ENCODE assay signal across 11 cellular contexts in genomic region chr5:159469496-159470370, GRCh38.
DNase-seq lines count a peak whose midpoint lies in the region; ATAC-seq and TF ChIP-seq lines count a peak whose summit lies in the region.
"Had no signal": no experiment of that assay in that cellular context is flagged by ENCODE, and none has a peak within 500 bp of the region (broad histone marks: within the 10 kb centered on the region; RNA-seq: fewer than 3 reads in every experiment).

No MANE protein-coding gene starts in this region.

- TF ChIP-seq CTCF in upper lobe of left lung (IDR thresholded peaks at IDR 0.05) (no peak), CD14-positive monocyte (IDR thresholded peaks at IDR 0.05) (no peak)

- peak overlapping the region in 1 of 2 donors; percentile 51 for H3K4me3 Mint-ChIP-seq in CD14-positive monocyte

- no peaks in the 10 kb centered on the region for H3K36me3 ChIP-seq in upper lobe of left lung
- H3K36me3 ChIP-seq: gastroesophageal sphincter, SJSA1 had no signal

- DNase-seq in activated gamma-delta T cell treated with Interleukin-2 at 50 U/mL for 16 hours = peak; percentile 39
- no peak for DNase-seq in activated gamma-delta T cell (lab: John Stamatoyannopoulos, UW)
- DNase-seq in activated gamma-delta T cell treated with anti-CD3 and anti-CD28 coated beads, Interleukin-2, amount 50 U/mL, for 16 hours (ENCODE audit: low read depth) = peak; percentile 24
- peak in 1 of 2 donors; percentile 26 for DNase-seq in upper lobe of left lung
- no peak for DNase-seq in CD14-positive monocyte (ENCODE audit: low spot score)
- no peak for DNase-seq in stimulated activated CD8-positive, alpha-beta memory T cell treated with anti-CD3 and anti-CD28 coated beads, Interleukin-4, amount 100 ng/mL, for 48 hours
- no peak for DNase-seq in OCI-M2 (lab: John Stamatoyannopoulos, UW; ENCODE audit: unreplicated experiment)
- DNase-seq: Kasumi-1 had no signal

- no peak overlapping the region for H3K27ac ChIP-seq in upper lobe of left lung
- H3K27ac ChIP-seq: gastroesophageal sphincter, SJSA1 had no signal

- peaks cover 0 to 4% (median 0%) of the 10 kb centered on the region in 4 donors for H3K9me3 ChIP-seq in upper lobe of left lung

- no peaks in the 10 kb centered on the region for H3K36me3 Mint-ChIP-seq in CD14-positive monocyte

- TF ChIP-seq EP300 in upper lobe of left lung (IDR thresholded peaks at IDR 0.05) = no peak

- H3K4me3 ChIP-seq in upper lobe of left lung = no peak overlapping the region
- H3K4me3 ChIP-seq: gastroesophageal sphincter, SJSA1 had no signal

- peaks cover 10 to 38% (median 26%) of the 10 kb centered on the region in 3 donors for H3K27me3 Mint-ChIP-seq in CD14-positive monocyte (ENCODE audit: low read depth in 3 of 3)

- no peak for TF ChIP-seq POLR2A in upper lobe of left lung (IDR thresholded peaks at IDR 0.05)

- ATAC-seq in HG03064 (IDR thresholded peaks at IDR 0.05; ENCODE audit: low read depth, unreplicated experiment) (peak; percentile 88), upper lobe of left lung (ENCODE audit: low FRiP score in 2 of 2) (peak; percentile 46 to 70)
- ATAC-seq: gastroesophageal sphincter had no signal

- peaks cover 0 to 4% (median 0%) of the 10 kb centered on the region in 4 donors for H3K4me1 ChIP-seq in upper lobe of left lung
- H3K4me1 ChIP-seq: gastroesophageal sphincter had no signal

- H3K27me3 ChIP-seq in upper lobe of left lung = no peaks in the 10 kb centered on the region
- H3K27me3 ChIP-seq: gastroesophageal sphincter, SJSA1 had no signal

- intact Hi-C loops in CD14-positive monocyte (cut with micrococcal nuclease) = no loop called here

- H3K27ac Mint-ChIP-seq in CD14-positive monocyte = no peak overlapping the region

- peaks cover 13% of the 10 kb centered on the region for H3K4me1 Mint-ChIP-seq in CD14-positive monocyte

- peaks cover 2 to 9% (median 4%) of the 10 kb centered on the region in 7 donors for H3K9me3 Mint-ChIP-seq in CD14-positive monocyte

- WGBS in upper lobe of left lung, 2 donors = 64 to 72% methylated on average over 11 of the region's 11 CpGs

Comparison
In these comparisons a context has a peak if more than half of its experiments do, and no peak if none do; other contexts are left out.
1. DNase-seq: peak in activated gamma-delta T cell treated with Interleukin-2 at 50 U/mL for 16 hours (single experiment) and activated gamma-delta T cell treated with anti-CD3 and anti-CD28 coated beads, Interleukin-2, amount 50 U/mL, for 16 hours (single experiment); none in activated gamma-delta T cell (single experiment), CD14-positive monocyte (single experiment), stimulated activated CD8-positive, alpha-beta memory T cell treated with anti-CD3 and anti-CD28 coated beads, Interleukin-4, amount 100 ng/mL, for 48 hours (single experiment) and OCI-M2 (single experiment).